Comparison of ENCODE assay signal across 7 cellular contexts in the genomic region with DNA sequence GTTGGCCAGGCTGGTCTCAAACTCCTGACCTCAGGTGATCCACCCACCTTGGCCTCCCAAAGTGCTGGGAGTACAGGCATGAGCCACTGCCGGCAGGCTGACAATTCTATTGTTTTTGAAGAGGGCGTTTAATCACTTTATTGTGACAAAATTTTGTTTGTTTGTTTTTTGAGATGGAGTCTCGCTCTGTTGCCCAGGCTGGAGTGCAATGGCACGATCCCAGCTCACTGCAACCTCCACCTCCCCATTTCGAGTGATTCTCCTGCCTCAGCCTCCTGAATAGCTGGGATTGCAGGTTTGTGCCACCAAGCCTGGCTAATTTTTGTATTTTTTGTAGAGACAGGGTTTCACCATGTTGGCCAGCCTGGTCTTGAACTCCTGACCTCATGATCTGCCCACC. TPM values are rescaled to one million over a fixed set of nuclear protein-coding genes. Genes with fewer than 3 reads are reported as not detected.
DNase-seq lines count a peak whose midpoint lies in the region; ATAC-seq and TF ChIP-seq lines count a peak whose summit lies in the region.
"Not testable (repeated sequence)": the region's sequence is repeated elsewhere in the genome, so short reads cannot be mapped to it uniquely, and the experiment has no call there.

No MANE protein-coding gene starts in this region.

- peaks cover 16% of the 10 kb centered on the region for H3K4me1 ChIP-seq in CD8-positive, alpha-beta memory T cell (ENCODE audit: insufficient read depth, low read length)
- H3K4me1 ChIP-seq in osteoblast (ENCODE audit: insufficient read depth, low read length): peaks cover 11% of the 10 kb centered on the region

- H3K4me3 Mint-ChIP-seq in CD8-positive, alpha-beta memory T cell: peak overlapping the region; percentile 50 to 100 (median 97)
- peak overlapping the region; percentile 41 to 99 (median 52) for H3K4me3 Mint-ChIP-seq in IgD-negative memory B cell
- peak overlapping the region; percentile 97 to 99 (median 98) for H3K4me3 Mint-ChIP-seq in T-cell
- H3K4me3 Mint-ChIP-seq in activated T-helper 1 cell treated with anti-CD3 and anti-CD28 coated beads, Interleukin-12 subunit alpha, Interleukin-12 subunit beta, Interleukin-2, Interleukin-4 antibody, amounts not matched to agents 30 ng/mL and 10 ng/mL and 1 ng/mL, durations not matched to agents 14 hours and 24 hours and 36 hours: peak overlapping the region; percentile 92
- H3K4me3 Mint-ChIP-seq in MCF 10A (ENCODE audit: unreplicated experiment): peak overlapping the region; percentile 93
- peak overlapping the region; percentile 95 to 99 (median 98) for H3K4me3 Mint-ChIP-seq in immature natural killer cell

- H3K4me2 ChIP-seq in osteoblast (ENCODE audit: insufficient read depth, low read length): peak overlapping the region; percentile 92

- not testable (repeated sequence) for H4K20me1 ChIP-seq in osteoblast (ENCODE audit: insufficient read depth, low read length)

- H3K79me2 ChIP-seq in osteoblast (ENCODE audit: insufficient read depth, low read length): peaks cover 97% of the 10 kb centered on the region

- not testable (repeated sequence) for TF ChIP-seq CTCF in MCF 10A (IDR thresholded peaks at IDR 0.05; ENCODE audit: unreplicated experiment); osteoblast (IDR thresholded peaks at IDR 0.05; ENCODE audit: extremely low read depth, low read depth, low read length)

- not testable (repeated sequence) for H2AFZ ChIP-seq in osteoblast (ENCODE audit: low read length)

- not testable (repeated sequence) for ATAC-seq in T-cell (replicated peaks in 1 of 4)

- POLR2A ChIA-PET in CD8-positive, alpha-beta memory T cell (lab: Charles Lee): interaction anchor here (2.2 kb wide), 1 partner anchor 48 kb away, joined by 37 read pairs; a partner anchor contains a TSS
- POLR2A ChIA-PET in T-cell (lab: Charles Lee): not testable (repeated sequence)
- POLR2A ChIA-PET in MCF 10A (lab: Yijun Ruan, JAX): interaction anchor here (1.0 to 13.4 kb wide), 2 partner anchors 11 to 47 kb away, joined by 4 to 255 read pairs; a partner anchor contains a TSS

- not testable (repeated sequence) for H3K27ac ChIP-seq in CD8-positive, alpha-beta memory T cell (ENCODE audit: low read depth, low read length); osteoblast (ENCODE audit: low read depth, low read length)

- not testable (repeated sequence) for H3K9me3 ChIP-seq in CD8-positive, alpha-beta memory T cell (ENCODE audit: low read length); osteoblast (ENCODE audit: low read depth, low read length)

- peaks cover 30 to 62% (median 51%) of the 10 kb centered on the region in 3 donors for H3K4me1 Mint-ChIP-seq in CD8-positive, alpha-beta memory T cell
- peaks cover 12 to 24% (median 17%) of the 10 kb centered on the region in 3 donors for H3K4me1 Mint-ChIP-seq in IgD-negative memory B cell
- H3K4me1 Mint-ChIP-seq in T-cell: peaks cover 23 to 33% (median 30%) of the 10 kb centered on the region in 3 donors
- H3K4me1 Mint-ChIP-seq in activated T-helper 1 cell treated with anti-CD3 and anti-CD28 coated beads, Interleukin-12 subunit alpha, Interleukin-12 subunit beta, Interleukin-2, Interleukin-4 antibody, amounts not matched to agents 30 ng/mL and 10 ng/mL and 1 ng/mL, durations not matched to agents 14 hours and 24 hours and 36 hours (ENCODE audit: low read depth): peaks cover 56% of the 10 kb centered on the region
- peaks cover 10% of the 10 kb centered on the region for H3K4me1 Mint-ChIP-seq in MCF 10A (ENCODE audit: insufficient read depth, unreplicated experiment)
- H3K4me1 Mint-ChIP-seq in immature natural killer cell: peaks cover 21 to 30% of the 10 kb centered on the region in 2 donors

- H3K36me3 ChIP-seq in CD8-positive, alpha-beta memory T cell (ENCODE audit: insufficient read depth, low read length); osteoblast (ENCODE audit: insufficient read depth, low read length): not testable (repeated sequence)

- peak overlapping the region in 4 of 8 donors; percentile 29 to 79 (median 60) for H3K27ac Mint-ChIP-seq in CD8-positive, alpha-beta memory T cell
- not testable (repeated sequence) for H3K27ac Mint-ChIP-seq in IgD-negative memory B cell; T-cell; activated T-helper 1 cell treated with anti-CD3 and anti-CD28 coated beads, Interleukin-12 subunit alpha, Interleukin-12 subunit beta, Interleukin-2, Interleukin-4 antibody, amounts not matched to agents 30 ng/mL and 10 ng/mL and 1 ng/mL, durations not matched to agents 14 hours and 24 hours and 36 hours
- H3K27ac Mint-ChIP-seq in MCF 10A (ENCODE audit: low read depth, unreplicated experiment): peak overlapping the region; percentile 93
- H3K27ac Mint-ChIP-seq in immature natural killer cell: peak overlapping the region in 3 of 6 donors; percentile 57 to 77 (median 67)

- not testable (repeated sequence) for DNase-seq in CD8-positive, alpha-beta memory T cell; T-cell; activated T-helper 1 cell treated with anti-CD3 and anti-CD28 coated beads, Interleukin-12 subunit alpha, Interleukin-12 subunit beta, Interleukin-2, Interleukin-4 antibody, amounts not matched to agents 30 ng/mL and 10 ng/mL and 1 ng/mL, durations not matched to agents 14 hours and 24 hours and 36 hours (ENCODE audit: low spot score); MCF 10A (ENCODE audit: unreplicated experiment); immature natural killer cell; osteoblast (ENCODE audit: insufficient read length, low spot score, missing footprints)

- H3K27me3 Mint-ChIP-seq in CD8-positive, alpha-beta memory T cell; IgD-negative memory B cell; T-cell; activated T-helper 1 cell treated with anti-CD3 and anti-CD28 coated beads, Interleukin-12 subunit alpha, Interleukin-12 subunit beta, Interleukin-2, Interleukin-4 antibody, amounts not matched to agents 30 ng/mL and 10 ng/mL and 1 ng/mL, durations not matched to agents 14 hours and 24 hours and 36 hours (ENCODE audit: insufficient read depth); MCF 10A (ENCODE audit: insufficient read depth, unreplicated experiment): not testable (repeated sequence)
- H3K27me3 Mint-ChIP-seq in immature natural killer cell (ENCODE audit: low read depth in 3 of 3): peaks cover 0 to 16% (median 4%) of the 10 kb centered on the region in 3 donors

- H3K4me3 ChIP-seq in CD8-positive, alpha-beta memory T cell (ENCODE audit: low read length): not testable (repeated sequence)
- H3K4me3 ChIP-seq in osteoblast (ENCODE audit: insufficient read depth, low read length): peak overlapping the region; percentile 95

- H3K27me3 ChIP-seq in CD8-positive, alpha-beta memory T cell (ENCODE audit: insufficient read depth, low read length, poor library complexity, severe bottlenecking); osteoblast (ENCODE audit: insufficient read depth, low read length): not testable (repeated sequence)

- H3K9me3 Mint-ChIP-seq in CD8-positive, alpha-beta memory T cell; IgD-negative memory B cell; T-cell; activated T-helper 1 cell treated with anti-CD3 and anti-CD28 coated beads, Interleukin-12 subunit alpha, Interleukin-12 subunit beta, Interleukin-2, Interleukin-4 antibody, amounts not matched to agents 30 ng/mL and 10 ng/mL and 1 ng/mL, durations not matched to agents 14 hours and 24 hours and 36 hours; MCF 10A (ENCODE audit: unreplicated experiment); immature natural killer cell: not testable (repeated sequence)

- not testable (repeated sequence) for BruUV-seq in MCF 10A (replicated peaks; lab: Mats Ljungman, UMichigan)

- CTCF ChIA-PET in CD8-positive, alpha-beta memory T cell (lab: Charles Lee): interaction anchor here (1.0 kb wide), 1 partner anchor 76 kb away, joined by 3 read pairs; no protein-coding TSS in a partner anchor
- CTCF ChIA-PET in T-cell (lab: Charles Lee) (interaction anchor here in 1 of 2 donors (0.7 to 1.6 kb wide), 2 partner anchors 11 to 214 kb away, joined by 3 to 7 read pairs; no protein-coding TSS in a partner anchor), MCF 10A (lab: Yijun Ruan, JAX) (interaction anchor here (0.7 to 2.1 kb wide), 3 partner anchors 49 to 570 kb away, joined by 3 to 5 read pairs (median 4); a partner anchor contains a TSS)

- intact Hi-C loops in activated T-helper 1 cell treated with anti-CD3 and anti-CD28 coated beads, Interleukin-12 subunit alpha, Interleukin-12 subunit beta, Interleukin-2, Interleukin-4 antibody, amounts not matched to agents 30 ng/mL and 10 ng/mL and 1 ng/mL, durations not matched to agents 14 hours and 24 hours and 36 hours (cut with micrococcal nuclease): loop anchor here (10.0 kb wide), 1 partner anchor 248 kb away; no protein-coding TSS in a partner anchor
- intact Hi-C loops in MCF 10A (cut with micrococcal nuclease): not testable (repeated sequence)

- peaks cover 0 to 16% (median 0%) of the 10 kb centered on the region in 3 donors for H3K36me3 Mint-ChIP-seq in CD8-positive, alpha-beta memory T cell
- not testable (repeated sequence) for H3K36me3 Mint-ChIP-seq in IgD-negative memory B cell; T-cell; MCF 10A (ENCODE audit: insufficient read depth, unreplicated experiment); immature natural killer cell
- H3K36me3 Mint-ChIP-seq in activated T-helper 1 cell treated with anti-CD3 and anti-CD28 coated beads, Interleukin-12 subunit alpha, Interleukin-12 subunit beta, Interleukin-2, Interleukin-4 antibody, amounts not matched to agents 30 ng/mL and 10 ng/mL and 1 ng/mL, durations not matched to agents 14 hours and 24 hours and 36 hours (ENCODE audit: low read depth): peaks cover 13% of the 10 kb centered on the region

RNA-seq across cellular contexts. Expression of a gene that starts 1.8 kb away (rescaled TPM):
- 10 to 100 TPM; 29.4 to 30.4 TPM for total RNA-seq in CD8-positive, alpha-beta memory T cell
- 9.4 TPM for polyA plus RNA-seq in CD8-positive, alpha-beta memory T cell
- polyA plus RNA-seq in IgD-negative memory B cell (9.7 TPM), immature natural killer cell (10 to 100 TPM in 1 of 3 donors, 1 to 10 TPM in 2; 6.7 to 13.5 (median 6.9) TPM)
- total RNA-seq in T-cell (1 to 10 TPM; 2.2 to 8.7 (median 7.3) TPM), MCF 10A (2022) (29.2 and 43.0 TPM in 2 replicates), osteoblast (47.4 and 57.8 TPM in 2 replicates)
- total RNA-seq in activated T-helper 1 cell treated with anti-CD3 and anti-CD28 coated beads, Interleukin-12 subunit alpha, Interleukin-12 subunit beta, Interleukin-2, Interleukin-4 antibody, amounts not matched to agents 30 ng/mL and 10 ng/mL and 1 ng/mL, durations not matched to agents 14 hours and 24 hours and 36 hours: 35.5 and 36.5 TPM in 2 replicates

RNA-seq across cellular contexts. Expression of a gene that starts 2.3 kb away (rescaled TPM):
- total RNA-seq in CD8-positive, alpha-beta memory T cell: 10 to 100 TPM; 13.9 to 14.6 TPM
- polyA plus RNA-seq in CD8-positive, alpha-beta memory T cell: 11.1 TPM
- 10.6 TPM for polyA plus RNA-seq in IgD-negative memory B cell
- 10 to 100 TPM; 20.7 to 27.6 (median 23.5) TPM for total RNA-seq in T-cell
- total RNA-seq in activated T-helper 1 cell treated with anti-CD3 and anti-CD28 coated beads, Interleukin-12 subunit alpha, Interleukin-12 subunit beta, Interleukin-2, Interleukin-4 antibody, amounts not matched to agents 30 ng/mL and 10 ng/mL and 1 ng/mL, durations not matched to agents 14 hours and 24 hours and 36 hours: 21.2 and 23.9 TPM in 2 replicates
- total RNA-seq in MCF 10A (2022): 5.9 and 9.1 TPM in 2 replicates
- 10 to 100 TPM in 1 of 3 donors, 1 to 10 TPM in 2; 5.5 to 12.6 (median 7.3) TPM for polyA plus RNA-seq in immature natural killer cell
- total RNA-seq in osteoblast: 15.2 and 21.8 TPM in 2 replicates

RNA-seq across cellular contexts. Expression of a gene that starts 49.3 kb away (rescaled TPM):
- total RNA-seq in CD8-positive, alpha-beta memory T cell: 100 to 1,000 TPM; 668 to 674 TPM
- polyA plus RNA-seq in CD8-positive, alpha-beta memory T cell: 310 TPM
- polyA plus RNA-seq in IgD-negative memory B cell (232 TPM), immature natural killer cell (100 to 1,000 TPM; 238 to 406 (median 286) TPM)
- total RNA-seq in T-cell (100 to 1,000 TPM; 256 to 438 (median 269) TPM), MCF 10A (2022) (603 and 694 TPM in 2 replicates), osteoblast (682 and 771 TPM in 2 replicates)
- 570 and 580 TPM in 2 replicates for total RNA-seq in activated T-helper 1 cell treated with anti-CD3 and anti-CD28 coated beads, Interleukin-12 subunit alpha, Interleukin-12 subunit beta, Interleukin-2, Interleukin-4 antibody, amounts not matched to agents 30 ng/mL and 10 ng/mL and 1 ng/mL, durations not matched to agents 14 hours and 24 hours and 36 hours
